Comparison of ENCODE assay signal across 14 cellular contexts in genomic region chr1:26317143-26317542, GRCh38. TPM values are rescaled to one million over a fixed set of nuclear protein-coding genes. Genes with fewer than 3 reads are reported as not detected.
DNase-seq lines count a peak whose midpoint lies in the region; ATAC-seq and TF ChIP-seq lines count a peak whose summit lies in the region.
"Had no signal": no experiment of that assay in that cellular context is flagged by ENCODE, and none has a peak within 500 bp of the region (broad histone marks: within the 10 kb centered on the region; RNA-seq: fewer than 3 reads in every experiment).

No MANE protein-coding gene starts in this region.

- TF ChIP-seq CTCF in GM23338 (conservative IDR thresholded peaks at IDR 0.05; ENCODE audit: low read depth in 2 of 2): no peak

- DNase-seq in CD4-positive, alpha-beta memory T cell: no peak
- DNase-seq in GM23338 (ENCODE audit: low spot score): no peak
- DNase-seq in activated T-helper 1 cell treated with anti-CD3 and anti-CD28 coated beads, Interleukin-12 subunit alpha, Interleukin-12 subunit beta, Interleukin-2, Interleukin-4 antibody, amounts not matched to agents 30 ng/mL and 10 ng/mL and 1 ng/mL, durations not matched to agents 14 hours and 24 hours and 36 hours (ENCODE audit: low spot score): no peak
- DNase-seq in NCI-H510A (lab: John Stamatoyannopoulos, UW): no peak
- no peak for DNase-seq in NCI-H774 (lab: John Stamatoyannopoulos, UW)
- DNase-seq in DMS53 (lab: John Stamatoyannopoulos, UW): no peak
- DNase-seq: hypothalamus, mammary epithelial cell, NCI-H1694 had no signal

- H3K36me3 Mint-ChIP-seq in CD4-positive, alpha-beta memory T cell: peaks cover 37 to 38% of the 10 kb centered on the region in 2 donors
- H3K36me3 Mint-ChIP-seq in GM23338 (ENCODE audit: low read depth): peaks cover 6% of the 10 kb centered on the region; the same call in 2 of the 3 replicates
- H3K36me3 Mint-ChIP-seq in activated T-helper 1 cell treated with anti-CD3 and anti-CD28 coated beads, Interleukin-12 subunit alpha, Interleukin-12 subunit beta, Interleukin-2, Interleukin-4 antibody, amounts not matched to agents 30 ng/mL and 10 ng/mL and 1 ng/mL, durations not matched to agents 14 hours and 24 hours and 36 hours (ENCODE audit: low read depth): peaks cover 14% of the 10 kb centered on the region

- no peaks in the 10 kb centered on the region for H3K9me3 ChIP-seq in CD4-positive, alpha-beta memory T cell (ENCODE audit: control insufficient read depth in 1 of 2, low read length in 2 of 2)
- H3K9me3 ChIP-seq in muscle layer of duodenum (ENCODE audit: control insufficient read depth in 1 of 2, low read length in 2 of 2): no peaks in the 10 kb centered on the region
- H3K9me3 ChIP-seq: breast epithelium, suprapubic skin had no signal

- peaks cover 9% of the 10 kb centered on the region; the same call in 1 of the 2 replicates for H3F3A ChIP-seq in GM23338 (replicated peaks; ENCODE audit: low read depth)

- peak overlapping the region; percentile 83 to 97 (median 93) for H3K27ac Mint-ChIP-seq in CD4-positive, alpha-beta memory T cell
- peak overlapping the region; percentile 24; the same call in 1 of the 2 replicates for H3K27ac Mint-ChIP-seq in GM23338
- H3K27ac Mint-ChIP-seq in activated T-helper 1 cell treated with anti-CD3 and anti-CD28 coated beads, Interleukin-12 subunit alpha, Interleukin-12 subunit beta, Interleukin-2, Interleukin-4 antibody, amounts not matched to agents 30 ng/mL and 10 ng/mL and 1 ng/mL, durations not matched to agents 14 hours and 24 hours and 36 hours: peak overlapping the region; percentile 88

- CTCF ChIA-PET in CD4-positive, alpha-beta memory T cell (lab: Charles Lee; ENCODE audit: partially characterized antibody): interaction anchor here (0.5 to 25.6 kb wide), 9 partner anchors 9 to 88 kb away, joined by 3 to 1027 read pairs (median 11); partner anchors contain the start of genes SH3BGRL3 and UBXN11

- H3K79me2 ChIP-seq in GM23338 (replicated peaks; ENCODE audit: insufficient read depth): no peaks in the 10 kb centered on the region

- intact Hi-C loops in CD4-positive, alpha-beta memory T cell (cut with micrococcal nuclease): loop anchor here (1.0 kb wide), 2 partner anchors 10 to 61 kb away; no protein-coding TSS in a partner anchor
- intact Hi-C loops in activated T-helper 1 cell treated with anti-CD3 and anti-CD28 coated beads, Interleukin-12 subunit alpha, Interleukin-12 subunit beta, Interleukin-2, Interleukin-4 antibody, amounts not matched to agents 30 ng/mL and 10 ng/mL and 1 ng/mL, durations not matched to agents 14 hours and 24 hours and 36 hours (cut with micrococcal nuclease): loop anchor here (1.0 kb wide), 1 partner anchor 10 kb away; no protein-coding TSS in a partner anchor

- no peaks in the 10 kb centered on the region for H3K9me3 Mint-ChIP-seq in CD4-positive, alpha-beta memory T cell
- H3K9me3 Mint-ChIP-seq in GM23338: no peaks in the 10 kb centered on the region; the same call in 2 of the 3 replicates
- no peaks in the 10 kb centered on the region for H3K9me3 Mint-ChIP-seq in activated T-helper 1 cell treated with anti-CD3 and anti-CD28 coated beads, Interleukin-12 subunit alpha, Interleukin-12 subunit beta, Interleukin-2, Interleukin-4 antibody, amounts not matched to agents 30 ng/mL and 10 ng/mL and 1 ng/mL, durations not matched to agents 14 hours and 24 hours and 36 hours

- peak overlapping the region; percentile 93 to 100 (median 96) for H3K4me3 Mint-ChIP-seq in CD4-positive, alpha-beta memory T cell
- H3K4me3 Mint-ChIP-seq in GM23338: no peak overlapping the region; the same call in 2 of the 3 replicates
- peak overlapping the region; percentile 87 for H3K4me3 Mint-ChIP-seq in activated T-helper 1 cell treated with anti-CD3 and anti-CD28 coated beads, Interleukin-12 subunit alpha, Interleukin-12 subunit beta, Interleukin-2, Interleukin-4 antibody, amounts not matched to agents 30 ng/mL and 10 ng/mL and 1 ng/mL, durations not matched to agents 14 hours and 24 hours and 36 hours

- peak overlapping the region; percentile 69 for H3K27ac ChIP-seq in CD4-positive, alpha-beta memory T cell (ENCODE audit: low read depth, low read length)
- H3K27ac ChIP-seq in GM23338 (ENCODE audit: low read depth): no peak overlapping the region
- H3K27ac ChIP-seq in muscle layer of duodenum (ENCODE audit: low read length): peak overlapping the region; percentile 33
- H3K27ac ChIP-seq: breast epithelium, suprapubic skin had no signal

- H3K4me2 ChIP-seq in GM23338: peak overlapping the region; percentile 68; the same call in 1 of the 2 replicates

- peaks cover 47 to 87% (median 62%) of the 10 kb centered on the region in 4 donors for H3K4me1 Mint-ChIP-seq in CD4-positive, alpha-beta memory T cell
- H3K4me1 Mint-ChIP-seq in GM23338: peaks cover 32% of the 10 kb centered on the region
- H3K4me1 Mint-ChIP-seq in activated T-helper 1 cell treated with anti-CD3 and anti-CD28 coated beads, Interleukin-12 subunit alpha, Interleukin-12 subunit beta, Interleukin-2, Interleukin-4 antibody, amounts not matched to agents 30 ng/mL and 10 ng/mL and 1 ng/mL, durations not matched to agents 14 hours and 24 hours and 36 hours (ENCODE audit: low read depth): peaks cover 78% of the 10 kb centered on the region

- H3K27me3 ChIP-seq in CD4-positive, alpha-beta memory T cell (ENCODE audit: insufficient read depth, low read length): no peaks in the 10 kb centered on the region
- H3K27me3 ChIP-seq in GM23338 (ENCODE audit: insufficient read depth) (no peaks in the 10 kb centered on the region), muscle layer of duodenum (ENCODE audit: low read depth, low read length) (no peaks in the 10 kb centered on the region)
- H3K27me3 ChIP-seq: breast epithelium, suprapubic skin had no signal

- no peak for ATAC-seq in GM23338
- ATAC-seq in HG02610 (IDR thresholded peaks at IDR 0.05; ENCODE audit: unreplicated experiment): no peak

- no peak overlapping the region for H2AFZ ChIP-seq in GM23338

- no peaks in the 10 kb centered on the region for H4K20me1 ChIP-seq in GM23338 (replicated peaks; ENCODE audit: insufficient read depth)

- H3K9me2 ChIP-seq in GM23338 (ENCODE audit: insufficient read depth): no peaks in the 10 kb centered on the region

- H3K4me3 ChIP-seq in CD4-positive, alpha-beta memory T cell (ENCODE audit: low read length in 2 of 2): peak overlapping the region; percentile 94 to 99
- no peak overlapping the region for H3K4me3 ChIP-seq in GM23338
- no peak overlapping the region for H3K4me3 ChIP-seq in muscle layer of duodenum (ENCODE audit: low read depth in 1 of 2, low read length in 2 of 2)

- peaks cover 70% of the 10 kb centered on the region for H3K4me1 ChIP-seq in CD4-positive, alpha-beta memory T cell (ENCODE audit: insufficient read depth, low read length)
- peaks cover 29% of the 10 kb centered on the region for H3K4me1 ChIP-seq in GM23338 (ENCODE audit: insufficient read depth)
- H3K4me1 ChIP-seq in muscle layer of duodenum (ENCODE audit: control insufficient read depth in 1 of 2, insufficient read depth in 2 of 2, low read length in 2 of 2): peaks cover 0 to 9% of the 10 kb centered on the region in 2 donors

- no peaks in the 10 kb centered on the region for H3K27me3 Mint-ChIP-seq in CD4-positive, alpha-beta memory T cell
- H3K27me3 Mint-ChIP-seq in GM23338 (ENCODE audit: insufficient read depth, low read depth, poor library complexity): peaks cover 11% of the 10 kb centered on the region
- no peaks in the 10 kb centered on the region for H3K27me3 Mint-ChIP-seq in activated T-helper 1 cell treated with anti-CD3 and anti-CD28 coated beads, Interleukin-12 subunit alpha, Interleukin-12 subunit beta, Interleukin-2, Interleukin-4 antibody, amounts not matched to agents 30 ng/mL and 10 ng/mL and 1 ng/mL, durations not matched to agents 14 hours and 24 hours and 36 hours (ENCODE audit: insufficient read depth)

- peaks cover 24% of the 10 kb centered on the region for H3K36me3 ChIP-seq in CD4-positive, alpha-beta memory T cell (ENCODE audit: insufficient read depth, low read length)
- no peaks in the 10 kb centered on the region for H3K36me3 ChIP-seq in GM23338 (ENCODE audit: insufficient read depth)
- no peaks in the 10 kb centered on the region for H3K36me3 ChIP-seq in muscle layer of duodenum (ENCODE audit: control insufficient read depth in 1 of 2, insufficient read depth in 2 of 2, low read length in 2 of 2)
- H3K36me3 ChIP-seq: breast epithelium, suprapubic skin had no signal

- POLR2A ChIA-PET in CD4-positive, alpha-beta memory T cell (lab: Charles Lee; ENCODE audit: partially characterized antibody): interaction anchor here (0.5 to 33.0 kb wide), 11 partner anchors 16 to 1060 kb away, joined by 3 to 3358 read pairs (median 14); partner anchors contain the start of genes CEP85, DHDDS, SH3BGRL3 and UBXN11

RNA-seq across cellular contexts. Expression of gene CD52, which starts 0.6 kb away (rescaled TPM):
- 1,000 to 10,000 TPM; 1,302 to 1,324 TPM for total RNA-seq in CD4-positive, alpha-beta memory T cell
- polyA plus RNA-seq in CD4-positive, alpha-beta memory T cell: over 10,000 TPM in 1 of 2 donors, 1,000 to 10,000 TPM in 1; 8,660 to 12,303 TPM
- not detected in 2 replicates for total RNA-seq in GM23338 (2014; rRNA removed; shearing (Covaris generic))
- 7.3 and 9.6 TPM in 2 replicates for polyA plus RNA-seq in GM23338 (2016; fragmentation: Nextera tagmentation; extraction: Ambion mirVana)
- 394 and 411 TPM in 2 replicates for total RNA-seq in activated T-helper 1 cell treated with anti-CD3 and anti-CD28 coated beads, Interleukin-12 subunit alpha, Interleukin-12 subunit beta, Interleukin-2, Interleukin-4 antibody, amounts not matched to agents 30 ng/mL and 10 ng/mL and 1 ng/mL, durations not matched to agents 14 hours and 24 hours and 36 hours
- total RNA-seq: mammary epithelial cell had no signal

RNA-seq across cellular contexts. Expression of gene UBXN11, which starts 10.7 kb away (rescaled TPM):
- 100 to 1,000 TPM; 115 to 117 TPM for total RNA-seq in CD4-positive, alpha-beta memory T cell
- 10 to 100 TPM; 13.3 to 17.4 TPM for polyA plus RNA-seq in CD4-positive, alpha-beta memory T cell
- 8.0 and 9.4 TPM in 2 replicates for total RNA-seq in GM23338 (2014; rRNA removed; shearing (Covaris generic))
- 7.3 and 8.3 TPM in 2 replicates for polyA plus RNA-seq in GM23338 (2016; fragmentation: Nextera tagmentation; extraction: Ambion mirVana)
- total RNA-seq in activated T-helper 1 cell treated with anti-CD3 and anti-CD28 coated beads, Interleukin-12 subunit alpha, Interleukin-12 subunit beta, Interleukin-2, Interleukin-4 antibody, amounts not matched to agents 30 ng/mL and 10 ng/mL and 1 ng/mL, durations not matched to agents 14 hours and 24 hours and 36 hours: 14.8 and 22.1 TPM in 2 replicates

RNA-seq across cellular contexts. Expression of gene CRYBG2, which starts 36.8 kb away (rescaled TPM):
- 1 to 10 TPM; 5.7 to 6.7 TPM for total RNA-seq in CD4-positive, alpha-beta memory T cell
- polyA plus RNA-seq in CD4-positive, alpha-beta memory T cell: 1 to 10 TPM in 1 of 2 donors, under 1 TPM in 1; 0.27 to 3.8 TPM
- 10.0 and 18.4 TPM in 2 replicates for total RNA-seq in GM23338 (2014; rRNA removed; shearing (Covaris generic))
- polyA plus RNA-seq in GM23338 (2016; fragmentation: Nextera tagmentation; extraction: Ambion mirVana): 17.6 and 19.4 TPM in 2 replicates
- total RNA-seq in activated T-helper 1 cell treated with anti-CD3 and anti-CD28 coated beads, Interleukin-12 subunit alpha, Interleukin-12 subunit beta, Interleukin-2, Interleukin-4 antibody, amounts not matched to agents 30 ng/mL and 10 ng/mL and 1 ng/mL, durations not matched to agents 14 hours and 24 hours and 36 hours: 0.83 and 1.9 TPM in 2 replicates
- total RNA-seq: right cardiac atrium had no signal
- polyA plus RNA-seq: right cardiac atrium had no signal

RNA-seq across cellular contexts. Expression of gene SH3BGRL3, which starts 37.3 kb away (rescaled TPM):
- 100 to 1,000 TPM; 293 to 305 TPM for total RNA-seq in CD4-positive, alpha-beta memory T cell
- 1,000 to 10,000 TPM in 1 of 2 donors, 100 to 1,000 TPM in 1; 979 to 1,531 TPM for polyA plus RNA-seq in CD4-positive, alpha-beta memory T cell
- 28.9 and 30.9 TPM in 2 replicates for total RNA-seq in GM23338 (2014; rRNA removed; shearing (Covaris generic))
- polyA plus RNA-seq in GM23338 (2016; fragmentation: Nextera tagmentation; extraction: Ambion mirVana): 370 and 378 TPM in 2 replicates
- 551 and 575 TPM in 2 replicates for total RNA-seq in activated T-helper 1 cell treated with anti-CD3 and anti-CD28 coated beads, Interleukin-12 subunit alpha, Interleukin-12 subunit beta, Interleukin-2, Interleukin-4 antibody, amounts not matched to agents 30 ng/mL and 10 ng/mL and 1 ng/mL, durations not matched to agents 14 hours and 24 hours and 36 hours

RNA-seq across cellular contexts. Expression of gene ZNF683, which starts 55.4 kb away (rescaled TPM):
- total RNA-seq in CD4-positive, alpha-beta memory T cell: not detected
- polyA plus RNA-seq in CD4-positive, alpha-beta memory T cell: under 1 TPM; 0.49 to 0.63 TPM
- not detected in 2 replicates for total RNA-seq in GM23338 (2014; rRNA removed; shearing (Covaris generic))
- not detected in 2 replicates for polyA plus RNA-seq in GM23338 (2016; fragmentation: Nextera tagmentation; extraction: Ambion mirVana)
- total RNA-seq in activated T-helper 1 cell treated with anti-CD3 and anti-CD28 coated beads, Interleukin-12 subunit alpha, Interleukin-12 subunit beta, Interleukin-2, Interleukin-4 antibody, amounts not matched to agents 30 ng/mL and 10 ng/mL and 1 ng/mL, durations not matched to agents 14 hours and 24 hours and 36 hours: not detected in 2 replicates
- total RNA-seq: mammary epithelial cell, suprapubic skin had no signal
- polyA plus RNA-seq: mammary epithelial cell, right cardiac atrium had no signal

Comparison
In these comparisons a context has a peak if more than half of its experiments do, and no peak if none do; other contexts are left out.
1. H3K4me3 ChIP-seq: peak in CD4-positive, alpha-beta memory T cell (2 of 2); none in GM23338 (single experiment) and muscle layer of duodenum (0 of 2).
2. H3K27ac Mint-ChIP-seq: peak in every context shown above with its lines; median percentile 93 in CD4-positive, alpha-beta memory T cell; 88 in activated T-helper 1 cell treated with anti-CD3 and anti-CD28 coated beads, Interleukin-12 subunit alpha, Interleukin-12 subunit beta, Interleukin-2, Interleukin-4 antibody, amounts not matched to agents 30 ng/mL and 10 ng/mL and 1 ng/mL, durations not matched to agents 14 hours and 24 hours and 36 hours; 24 in GM23338.
3. RNA of gene CD52, which starts 0.6 kb away (total RNA-seq): 1,302 to 1,324 TPM in CD4-positive, alpha-beta memory T cell and 394 to 411 TPM in activated T-helper 1 cell treated with anti-CD3 and anti-CD28 coated beads, Interleukin-12 subunit alpha, Interleukin-12 subunit beta, Interleukin-2, Interleukin-4 antibody, amounts not matched to agents 30 ng/mL and 10 ng/mL and 1 ng/mL, durations not matched to agents 14 hours and 24 hours and 36 hours; not detected in GM23338; every median in the first group is over 100 times any median in the second.